1 cellular context compared by ENCODE assay signal in the genomic region with DNA sequence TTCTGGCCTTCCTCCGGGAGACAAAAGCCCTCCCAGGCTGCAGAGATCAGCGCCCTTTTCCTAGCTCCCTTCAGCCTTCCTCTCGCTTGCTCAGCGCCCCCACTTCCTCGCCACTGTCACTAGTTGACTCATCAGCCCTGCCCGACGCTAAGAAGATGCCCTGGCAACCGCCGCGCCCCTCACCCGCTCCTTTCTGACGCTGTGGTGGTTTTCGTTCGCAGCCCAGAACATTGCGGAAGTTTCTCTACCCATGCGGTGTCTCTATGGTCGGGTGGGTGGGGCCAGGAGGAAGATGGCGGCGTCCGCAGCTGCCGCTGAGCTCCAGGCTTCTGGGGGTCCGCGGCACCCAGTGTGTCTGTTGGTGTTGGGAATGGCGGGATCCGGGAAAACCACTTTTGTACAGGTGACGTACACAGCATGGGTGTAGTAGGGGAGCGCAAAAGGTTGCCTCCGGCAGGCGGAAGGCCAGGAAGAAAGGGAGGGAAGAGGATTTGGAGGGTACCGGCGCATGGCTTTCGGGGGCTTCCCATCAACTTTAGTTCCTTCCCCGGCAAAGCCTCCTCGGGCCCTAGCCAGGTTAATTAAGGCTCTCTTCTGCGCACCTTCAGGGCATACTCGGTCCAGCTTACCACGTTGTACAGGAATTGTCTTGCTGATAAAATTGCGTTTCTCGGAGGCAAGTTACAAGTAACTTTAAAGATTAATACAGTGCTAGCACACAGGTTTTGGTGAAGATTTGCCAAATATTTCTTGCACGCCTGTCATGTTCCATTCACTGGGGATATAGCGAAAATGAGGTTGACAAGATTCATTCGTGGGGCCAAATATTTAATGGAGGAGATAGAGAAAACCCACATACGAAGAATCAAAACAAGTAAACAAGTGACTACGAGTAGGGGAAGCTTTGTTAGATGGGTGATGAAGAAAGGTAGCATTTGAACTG.
A peak's percentile ranks its signal among the peaks of the same experiment; 100 is the strongest.
TF ChIP-seq lines count a peak whose summit lies in the region.

CCDC121 (minus strand) TSS at position 246 of the 943 bp plus-strand sequence. CDS start 1,213 bp downstream, outside the sequence.
GPN1 (plus strand) TSS at position 284 of the 943 bp plus-strand sequence; CDS start at position 293, 9 bp downstream.

TF ChIP-seq in HepG2, 621 proteins besides CTCF, POLR2A, EP300 and RAD21 (continued from another document and continues in another):
- TF ChIP-seq CENPX (CRISPR knock-in tag; IDR thresholded peaks at IDR 0.05) (no peak), FIP1L1 (IDR thresholded peaks at IDR 0.05; ENCODE audit: borderline replicate concordance, insufficient read depth, low read depth, low read length) (no peak), ATF3 (CRISPR knock-in tag; IDR thresholded peaks at IDR 0.05) (peak; percentile 70), ZNF674 (CRISPR knock-in tag; IDR thresholded peaks at IDR 0.05; ENCODE audit: low read depth) (no peak), KLF6 (CRISPR knock-in tag; IDR thresholded peaks at IDR 0.05) (peak; percentile 86), ZBTB7A (CRISPR knock-in tag; IDR thresholded peaks at IDR 0.05) (peak; percentile 84), ZNF569 (CRISPR knock-in tag; IDR thresholded peaks at IDR 0.05; ENCODE audit: borderline replicate concordance) (no peak), ZNF746 (CRISPR knock-in tag; IDR thresholded peaks at IDR 0.05) (no peak), BORCS8-MEF2B (CRISPR knock-in tag; IDR thresholded peaks at IDR 0.05) (peak; percentile 91; the same call in 1 of the 2 replicates), ZNF230 (CRISPR knock-in tag; IDR thresholded peaks at IDR 0.05) (peak; percentile 81; the same call in 1 of the 2 replicates), RBM39 (IDR thresholded peaks at IDR 0.05; ENCODE audit: low read depth, low read length, poor library complexity, severe bottlenecking) (peak; percentile 89), SKI (IDR thresholded peaks at IDR 0.05; ENCODE audit: partially characterized antibody) (peak; percentile 33), HDAC6 (IDR thresholded peaks at IDR 0.05; ENCODE audit: low read depth, low read length) (no peak), PRPF4 (IDR thresholded peaks at IDR 0.05; ENCODE audit: low read depth, low read length, poor library complexity, severe bottlenecking) (peak; percentile 32), ZNF326 (CRISPR knock-in tag; IDR thresholded peaks at IDR 0.05; ENCODE audit: borderline replicate concordance) (no peak), ZNF772 (CRISPR knock-in tag; IDR thresholded peaks at IDR 0.05) (peak; percentile 91), ZNF280D (CRISPR knock-in tag; IDR thresholded peaks at IDR 0.05) (peak; percentile 93), JDP2 (CRISPR knock-in tag; IDR thresholded peaks at IDR 0.05; ENCODE audit: borderline replicate concordance) (no peak), GABPA (IDR thresholded peaks at IDR 0.05; ENCODE audit: low read depth, low read length) (peak; percentile 75), GABPA (CRISPR knock-in tag; IDR thresholded peaks at IDR 0.05; ENCODE audit: low read depth) (peak; percentile 98), SMAD9 (CRISPR knock-in tag; IDR thresholded peaks at IDR 0.05) (no peak), CSRNP2 (CRISPR knock-in tag; conservative IDR thresholded peaks at IDR 0.05; ENCODE audit: low read depth) (no peak), GATAD1 (CRISPR knock-in tag; IDR thresholded peaks at IDR 0.05) (peak; percentile 95), THYN1 (CRISPR knock-in tag; IDR thresholded peaks at IDR 0.05; ENCODE audit: borderline replicate concordance, low read depth) (no peak), KAT2B (IDR thresholded peaks at IDR 0.05; ENCODE audit: borderline replicate concordance, low read depth, low read length) (no peak), MTF2 (CRISPR knock-in tag; IDR thresholded peaks at IDR 0.05; ENCODE audit: borderline replicate concordance) (no peak), TARDBP (CRISPR knock-in tag; IDR thresholded peaks at IDR 0.05) (peak; percentile 86), MIER2 (CRISPR knock-in tag; IDR thresholded peaks at IDR 0.05) (peak; percentile 22; the same call in 1 of the 2 replicates), ZIK1 (CRISPR knock-in tag; IDR thresholded peaks at IDR 0.05; ENCODE audit: borderline replicate concordance, low read depth) (peak; percentile 37; the same call in 1 of the 2 replicates), GMEB2 (CRISPR knock-in tag; IDR thresholded peaks at IDR 0.05; ENCODE audit: low read depth) (no peak), HMGXB4 (CRISPR knock-in tag; IDR thresholded peaks at IDR 0.05; ENCODE audit: borderline replicate concordance in 1 of 2, low read depth in 1 of 2) (peak; percentile 87 to 91), BRD4 (CRISPR knock-in tag; IDR thresholded peaks at IDR 0.05) (peak; percentile 81), KLF16 (CRISPR knock-in tag; IDR thresholded peaks at IDR 0.05) (peak; percentile 87; a peak in 2 of 4 replicates)
- TF ChIP-seq, protein P1, sequence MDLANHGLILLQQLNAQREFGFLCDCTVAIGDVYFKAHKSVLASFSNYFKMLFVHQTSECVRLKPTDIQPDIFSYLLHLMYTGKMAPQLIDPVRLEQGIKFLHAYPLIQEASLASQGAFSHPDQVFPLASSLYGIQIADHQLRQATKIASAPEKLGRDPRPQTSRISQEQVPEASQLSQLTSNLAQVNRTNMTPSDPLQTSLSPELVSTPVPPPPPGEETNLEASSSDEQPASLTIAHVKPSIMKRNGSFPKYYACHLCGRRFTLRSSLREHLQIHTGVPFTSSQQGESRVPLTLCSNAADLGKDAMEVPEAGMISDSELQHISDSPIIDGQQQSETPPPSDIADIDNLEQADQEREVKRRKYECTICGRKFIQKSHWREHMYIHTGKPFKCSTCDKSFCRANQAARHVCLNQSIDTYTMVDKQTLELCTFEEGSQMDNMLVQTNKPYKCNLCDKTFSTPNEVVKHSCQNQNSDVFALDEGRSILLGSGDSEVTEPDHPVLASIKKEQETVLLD (CRISPR knock-in tag; IDR thresholded peaks at IDR 0.05; ENCODE audit: low read depth): no peak
- TF ChIP-seq, protein P2, sequence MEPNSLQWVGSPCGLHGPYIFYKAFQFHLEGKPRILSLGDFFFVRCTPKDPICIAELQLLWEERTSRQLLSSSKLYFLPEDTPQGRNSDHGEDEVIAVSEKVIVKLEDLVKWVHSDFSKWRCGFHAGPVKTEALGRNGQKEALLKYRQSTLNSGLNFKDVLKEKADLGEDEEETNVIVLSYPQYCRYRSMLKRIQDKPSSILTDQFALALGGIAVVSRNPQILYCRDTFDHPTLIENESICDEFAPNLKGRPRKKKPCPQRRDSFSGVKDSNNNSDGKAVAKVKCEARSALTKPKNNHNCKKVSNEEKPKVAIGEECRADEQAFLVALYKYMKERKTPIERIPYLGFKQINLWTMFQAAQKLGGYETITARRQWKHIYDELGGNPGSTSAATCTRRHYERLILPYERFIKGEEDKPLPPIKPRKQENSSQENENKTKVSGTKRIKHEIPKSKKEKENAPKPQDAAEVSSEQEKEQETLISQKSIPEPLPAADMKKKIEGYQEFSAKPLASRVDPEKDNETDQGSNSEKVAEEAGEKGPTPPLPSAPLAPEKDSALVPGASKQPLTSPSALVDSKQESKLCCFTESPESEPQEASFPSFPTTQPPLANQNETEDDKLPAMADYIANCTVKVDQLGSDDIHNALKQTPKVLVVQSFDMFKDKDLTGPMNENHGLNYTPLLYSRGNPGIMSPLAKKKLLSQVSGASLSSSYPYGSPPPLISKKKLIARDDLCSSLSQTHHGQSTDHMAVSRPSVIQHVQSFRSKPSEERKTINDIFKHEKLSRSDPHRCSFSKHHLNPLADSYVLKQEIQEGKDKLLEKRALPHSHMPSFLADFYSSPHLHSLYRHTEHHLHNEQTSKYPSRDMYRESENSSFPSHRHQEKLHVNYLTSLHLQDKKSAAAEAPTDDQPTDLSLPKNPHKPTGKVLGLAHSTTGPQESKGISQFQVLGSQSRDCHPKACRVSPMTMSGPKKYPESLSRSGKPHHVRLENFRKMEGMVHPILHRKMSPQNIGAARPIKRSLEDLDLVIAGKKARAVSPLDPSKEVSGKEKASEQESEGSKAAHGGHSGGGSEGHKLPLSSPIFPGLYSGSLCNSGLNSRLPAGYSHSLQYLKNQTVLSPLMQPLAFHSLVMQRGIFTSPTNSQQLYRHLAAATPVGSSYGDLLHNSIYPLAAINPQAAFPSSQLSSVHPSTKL (CRISPR knock-in tag; IDR thresholded peaks at IDR 0.05): peak; percentile 74
- TF ChIP-seq, protein P3, sequence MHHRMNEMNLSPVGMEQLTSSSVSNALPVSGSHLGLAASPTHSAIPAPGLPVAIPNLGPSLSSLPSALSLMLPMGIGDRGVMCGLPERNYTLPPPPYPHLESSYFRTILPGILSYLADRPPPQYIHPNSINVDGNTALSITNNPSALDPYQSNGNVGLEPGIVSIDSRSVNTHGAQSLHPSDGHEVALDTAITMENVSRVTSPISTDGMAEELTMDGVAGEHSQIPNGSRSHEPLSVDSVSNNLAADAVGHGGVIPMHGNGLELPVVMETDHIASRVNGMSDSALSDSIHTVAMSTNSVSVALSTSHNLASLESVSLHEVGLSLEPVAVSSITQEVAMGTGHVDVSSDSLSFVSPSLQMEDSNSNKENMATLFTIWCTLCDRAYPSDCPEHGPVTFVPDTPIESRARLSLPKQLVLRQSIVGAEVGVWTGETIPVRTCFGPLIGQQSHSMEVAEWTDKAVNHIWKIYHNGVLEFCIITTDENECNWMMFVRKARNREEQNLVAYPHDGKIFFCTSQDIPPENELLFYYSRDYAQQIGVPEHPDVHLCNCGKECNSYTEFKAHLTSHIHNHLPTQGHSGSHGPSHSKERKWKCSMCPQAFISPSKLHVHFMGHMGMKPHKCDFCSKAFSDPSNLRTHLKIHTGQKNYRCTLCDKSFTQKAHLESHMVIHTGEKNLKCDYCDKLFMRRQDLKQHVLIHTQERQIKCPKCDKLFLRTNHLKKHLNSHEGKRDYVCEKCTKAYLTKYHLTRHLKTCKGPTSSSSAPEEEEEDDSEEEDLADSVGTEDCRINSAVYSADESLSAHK (CRISPR knock-in tag; IDR thresholded peaks at IDR 0.05; ENCODE audit: borderline replicate concordance): 0 out of 2 replicates have a peak, but pooled peaks have one; percentile 43
- TF ChIP-seq, protein P4, sequence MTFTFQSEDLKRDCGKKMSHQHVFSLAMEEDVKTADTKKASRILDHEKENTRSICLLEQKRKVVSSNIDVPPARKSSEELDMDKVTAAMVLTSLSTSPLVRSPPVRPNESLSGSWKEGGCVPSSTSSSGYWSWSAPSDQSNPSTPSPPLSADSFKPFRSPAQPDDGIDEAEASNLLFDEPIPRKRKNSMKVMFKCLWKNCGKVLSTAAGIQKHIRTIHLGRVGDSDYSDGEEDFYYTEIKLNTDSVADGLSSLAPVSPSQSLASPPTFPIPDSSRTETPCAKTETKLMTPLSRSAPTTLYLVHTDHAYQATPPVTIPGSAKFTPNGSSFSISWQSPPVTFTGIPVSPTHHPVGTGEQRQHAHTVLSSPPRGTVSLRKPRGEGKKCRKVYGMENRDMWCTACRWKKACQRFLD (CRISPR knock-in tag; IDR thresholded peaks at IDR 0.05; ENCODE audit: borderline replicate concordance): peak; percentile 75; the same call in 1 of the 2 replicates
